8 cellular contexts compared by ENCODE assay signal in genomic region chr5:177943805-177944736, GRCh38. TPM values are rescaled to one million over a fixed set of nuclear protein-coding genes. Genes with fewer than 3 reads are reported as not detected.
DNase-seq lines count a peak whose midpoint lies in the region; ATAC-seq and TF ChIP-seq lines count a peak whose summit lies in the region.
"Not testable (repeated sequence)": the region's sequence is repeated elsewhere in the genome, so short reads cannot be mapped to it uniquely, and the experiment has no call there.

No MANE protein-coding gene starts in this region.

- WGBS in lung, 2 donors: 6 to 14% methylated on average over 28 to 39 of the region's 66 CpGs

- H3K4me1 ChIP-seq in BE2C; lung (ENCODE audit: control insufficient read depth in 2 of 2, insufficient read depth in 2 of 2, low read length in 2 of 2): not testable (repeated sequence)

- not testable (repeated sequence) for DNase-seq in BE2C; lung (ENCODE audit: low spot score)
- peak in 3 of 5 donors; percentile 17 to 36 (median 18) for DNase-seq in T-helper 1 cell
- peak; percentile 79 for DNase-seq in activated effector memory CD4-positive, alpha-beta T cell treated with anti-CD3 and anti-CD28 coated beads, Interleukin-2, amount 50 U/mL, for 16 hours
- DNase-seq in epithelial cell of esophagus (ENCODE audit: low read depth): peak; percentile 3
- DNase-seq in stimulated activated CD4-positive, alpha-beta T cell treated with anti-CD3 and anti-CD28 coated beads, Interleukin-4, amount 100 ng/mL, for 24 hours: peak; percentile 29

- not testable (repeated sequence) for H3K9me3 ChIP-seq in BE2C; lung (ENCODE audit: control insufficient read depth in 2 of 2, insufficient read depth in 1 of 2, low read length in 1 of 2)

- H3K4me3 ChIP-seq in BE2C (ENCODE audit: low read depth, low read length): peak overlapping the region; percentile 32; the same call in 1 of the 2 replicates
- H3K4me3 ChIP-seq in epithelial cell of esophagus (ENCODE audit: low read length): not testable (repeated sequence)
- H3K4me3 ChIP-seq in lung: peak overlapping the region; percentile 54

- H3K36me3 ChIP-seq in BE2C; lung (ENCODE audit: control insufficient read depth in 2 of 2, insufficient read depth in 2 of 2, low read length in 2 of 2): not testable (repeated sequence)

- H3K27ac ChIP-seq in lung (ENCODE audit: low read depth in 1 of 2, low read length in 1 of 2): not testable (repeated sequence)

- TF ChIP-seq CTCF in BE2C (IDR thresholded peaks at IDR 0.05; ENCODE audit: low read depth, low read length); epithelial cell of esophagus (IDR thresholded peaks at IDR 0.05; ENCODE audit: insufficient read depth, low read depth, low read length, missing control alignments); lung (IDR thresholded peaks at IDR 0.05; ENCODE audit: control extremely low read depth, extremely low read depth): not testable (repeated sequence)

- ATAC-seq in GM19035 (IDR thresholded peaks at IDR 0.05; ENCODE audit: unreplicated experiment) (peak; percentile 44), HG03354 (IDR thresholded peaks at IDR 0.05; ENCODE audit: poor library complexity, severe bottlenecking, unreplicated experiment) (peak; percentile 52)
- not testable (repeated sequence) for ATAC-seq in lung (ENCODE audit: insufficient read depth, low FRiP score)

- H3K27me3 ChIP-seq in BE2C; lung (ENCODE audit: control insufficient read depth, insufficient read depth): not testable (repeated sequence)

RNA-seq across cellular contexts. Expression of gene PROP1, which starts 52.0 kb away (rescaled TPM):
- not detected for polyA plus RNA-seq in BE2C (2012; ENCODE audit: insufficient read depth, insufficient read length, low read depth)
- not detected for total RNA-seq in lung
- polyA plus RNA-seq in lung: not detected
